Comparison of ENCODE assay signal across 13 cellular contexts in genomic region chr5:170429014-170429413, GRCh38. TPM values are rescaled to one million over a fixed set of nuclear protein-coding genes. Genes with fewer than 3 reads are reported as not detected.
DNase-seq lines count a peak whose midpoint lies in the region; ATAC-seq and TF ChIP-seq lines count a peak whose summit lies in the region.
"Had no signal": no experiment of that assay in that cellular context is flagged by ENCODE, and none has a peak within 500 bp of the region (broad histone marks: within the 10 kb centered on the region; RNA-seq: fewer than 3 reads in every experiment).

No MANE protein-coding gene starts in this region.

- H2BK12ac ChIP-seq in mesenchymal stem cell (ENCODE audit: low read length in 2 of 2): no peak overlapping the region

- H3K27me3 ChIP-seq in adipocyte (replicated peaks; ENCODE audit: control insufficient read depth, insufficient read depth, low read length) (peaks cover 46% of the 10 kb centered on the region), mesenchymal stem cell (ENCODE audit: control insufficient read depth in 1 of 2, insufficient read depth in 1 of 2, low read length in 2 of 2) (peaks cover 24 to 68% of the 10 kb centered on the region in 2 experiments)

- H3K36me3 ChIP-seq in adipocyte (ENCODE audit: control insufficient read depth, insufficient read depth, low read length, severe bottlenecking): no peaks in the 10 kb centered on the region
- H3K36me3 ChIP-seq in mesenchymal stem cell (ENCODE audit: control insufficient read depth in 1 of 2, insufficient read depth in 2 of 2, low read depth in 1 of 2, low read length in 2 of 2): no peaks in the 10 kb centered on the region
- H3K36me3 ChIP-seq: heart left ventricle, thoracic aorta had no signal

- intact Hi-C loops in Calu3 (cut with micrococcal nuclease; ENCODE audit: unreplicated experiment): no loop called here
- intact Hi-C loops in CD14-positive monocyte (cut with micrococcal nuclease): loop anchor here in 1 of 2 donors (5.0 kb wide), 1 partner anchor 327 kb away; no protein-coding TSS in a partner anchor

- no peak overlapping the region for H3K23ac ChIP-seq in mesenchymal stem cell (ENCODE audit: low read length in 2 of 2)

- H3K9me3 Mint-ChIP-seq in Calu3 (ENCODE audit: low read depth, unreplicated experiment) (no peaks in the 10 kb centered on the region), CD14-positive monocyte (peaks cover 0 to 4% (median 0%) of the 10 kb centered on the region in 7 donors)
- H3K9me3 Mint-ChIP-seq: central memory CD8-positive, alpha-beta T cell had no signal

- H3K27me3 Mint-ChIP-seq in Calu3 (ENCODE audit: unreplicated experiment) (peaks cover 100% of the 10 kb centered on the region), CD14-positive monocyte (ENCODE audit: low read depth in 3 of 3) (peaks cover 0 to 7% (median 0%) of the 10 kb centered on the region in 3 donors)

- no peak overlapping the region for H3K14ac ChIP-seq in mesenchymal stem cell (ENCODE audit: low read length in 2 of 2)

- H3K4me3 ChIP-seq in adipocyte (ENCODE audit: low read length): no peak overlapping the region
- no peak overlapping the region for H3K4me3 ChIP-seq in mesenchymal stem cell (ENCODE audit: insufficient read depth in 1 of 2, low read depth in 1 of 2, low read length in 2 of 2)
- H3K4me3 ChIP-seq: heart left ventricle, SK-N-MC, thoracic aorta had no signal

- H3K27ac Mint-ChIP-seq in Calu3 (ENCODE audit: unreplicated experiment) (no peak overlapping the region), CD14-positive monocyte (peak overlapping the region in 1 of 7 donors; percentile 16)

- CTCF ChIA-PET in Calu3 (lab: Charles Lee): no interaction called here

- peaks cover 10% of the 10 kb centered on the region for H3K9me3 ChIP-seq in adipocyte (ENCODE audit: control insufficient read depth, low read length)
- H3K9me3 ChIP-seq in mesenchymal stem cell (ENCODE audit: control insufficient read depth, low read length): no peaks in the 10 kb centered on the region
- H3K9me3 ChIP-seq: thoracic aorta had no signal

- H3K4me1 ChIP-seq in adipocyte (ENCODE audit: control insufficient read depth, insufficient read depth, low read length) (no peaks in the 10 kb centered on the region), mesenchymal stem cell (ENCODE audit: control insufficient read depth, insufficient read depth, low read depth, low read length) (peaks cover 4% of the 10 kb centered on the region)

- H3K4ac ChIP-seq in mesenchymal stem cell (ENCODE audit: low read depth in 1 of 2, low read length in 2 of 2): no peak overlapping the region

- no peak overlapping the region for H3K4me2 ChIP-seq in mesenchymal stem cell (ENCODE audit: low read length, poor library complexity, severe bottlenecking)

- no peak overlapping the region for H2AFZ ChIP-seq in mesenchymal stem cell (ENCODE audit: low read depth, low read length)

- DNase-seq in Calu3 (peak; percentile 15), HT1080 (ENCODE audit: low read depth) (peak; percentile 20), adipocyte (ENCODE audit: low read depth) (peak; percentile 7), mesenchymal stem cell (peak; percentile 22), CD14-positive monocyte (ENCODE audit: low spot score) (no peak)
- no peak for DNase-seq in activated T-cell treated with anti-CD3 and anti-CD28 coated beads, Interleukin-2, amount 50 U/mL, for 48 hours
- DNase-seq: heart left ventricle had no signal

- H2AK5ac ChIP-seq in mesenchymal stem cell (ENCODE audit: low read length, severe bottlenecking): no peak overlapping the region

- no TSS peak for BruUV-seq in Calu3 (replicated peaks; lab: Mats Ljungman, UMichigan)

- H2BK15ac ChIP-seq in mesenchymal stem cell (ENCODE audit: low read depth, poor library complexity, severe bottlenecking): no peak overlapping the region

- H3K36me3 Mint-ChIP-seq in Calu3 (ENCODE audit: insufficient read depth, unreplicated experiment) (no peaks in the 10 kb centered on the region), CD14-positive monocyte (no peaks in the 10 kb centered on the region)

- no peak overlapping the region for H4K8ac ChIP-seq in mesenchymal stem cell (ENCODE audit: low read length)

- H3K4me1 Mint-ChIP-seq in Calu3 (ENCODE audit: low read depth, unreplicated experiment) (no peaks in the 10 kb centered on the region), CD14-positive monocyte (peaks cover 13% of the 10 kb centered on the region)
- H3K4me1 Mint-ChIP-seq: central memory CD8-positive, alpha-beta T cell had no signal

- no peak overlapping the region for H2BK120ac ChIP-seq in mesenchymal stem cell (ENCODE audit: low read depth, low read length)

- H3K9ac ChIP-seq in adipocyte (ENCODE audit: low read length) (no peak overlapping the region), mesenchymal stem cell (ENCODE audit: low read length) (no peak overlapping the region)

- TF ChIP-seq CTCF in Calu3 (IDR thresholded peaks at IDR 0.05; ENCODE audit: unreplicated experiment): no peak
- no peak for TF ChIP-seq CTCF in CD14-positive monocyte (IDR thresholded peaks at IDR 0.05)

- H3K4me3 Mint-ChIP-seq in Calu3 (ENCODE audit: low read depth, unreplicated experiment) (no peak overlapping the region), CD14-positive monocyte (no peak overlapping the region)
- H3K4me3 Mint-ChIP-seq: central memory CD8-positive, alpha-beta T cell had no signal

- no peaks in the 10 kb centered on the region for H3K79me1 ChIP-seq in mesenchymal stem cell (replicated peaks; ENCODE audit: low read length, poor library complexity, severe bottlenecking)

- ATAC-seq in HG02678 (IDR thresholded peaks at IDR 0.05; ENCODE audit: unreplicated experiment): no peak
- ATAC-seq: heart left ventricle had no signal

- H4K91ac ChIP-seq in mesenchymal stem cell (ENCODE audit: low read length): no peak overlapping the region

- H3K18ac ChIP-seq in mesenchymal stem cell (ENCODE audit: low read depth in 1 of 2, low read length in 2 of 2): no peak overlapping the region

- no peak overlapping the region for H3K27ac ChIP-seq in mesenchymal stem cell (ENCODE audit: low read length, poor library complexity, severe bottlenecking)
- H3K27ac ChIP-seq: heart left ventricle, SK-N-MC, thoracic aorta had no signal

- 77% methylated on average over 6 of the region's 7 CpGs for WGBS in mesenchymal stem cell

- no peak overlapping the region for H2BK5ac ChIP-seq in mesenchymal stem cell (ENCODE audit: low read depth, low read length, poor library complexity, severe bottlenecking)

RNA-seq across cellular contexts. Expression of gene KCNMB1, which starts 39.8 kb away (rescaled TPM):
- total RNA-seq in Calu3 (2022): not detected in 2 replicates
- total RNA-seq in HT1080 (2014; rRNA removed; shearing (Covaris generic)): not detected in 2 replicates
- polyA plus RNA-seq in HT1080 (2015; cell fraction: cytosol; rRNA removed): not detected in 2 replicates
- polyA plus RNA-seq in HT1080 (2015; cell fraction: nucleus; rRNA removed): 0.11 TPM in 1 of 2 replicates, not detected in the other
- not detected for polyA plus RNA-seq in mesenchymal stem cell (2013, experiment 1 of 2)
- polyA plus RNA-seq in mesenchymal stem cell (2013, experiment 2 of 2): not detected
- 1 to 10 TPM in 1 of 2 donors, under 1 TPM in 1; 0.79 to 1.2 TPM for polyA plus RNA-seq in CD14-positive monocyte
- total RNA-seq: MCF 10A, myocyte had no signal

Comparison
In these comparisons a context has a peak if more than half of its experiments do, and no peak if none do; other contexts are left out.
1. DNase-seq: peak in Calu3 (single experiment), HT1080 (single experiment), adipocyte (single experiment) and mesenchymal stem cell (single experiment); none in CD14-positive monocyte (single experiment) and activated T-cell treated with anti-CD3 and anti-CD28 coated beads, Interleukin-2, amount 50 U/mL, for 48 hours (0 of 2).